ENCODE assay signal across 1 cellular context in the genomic region with DNA sequence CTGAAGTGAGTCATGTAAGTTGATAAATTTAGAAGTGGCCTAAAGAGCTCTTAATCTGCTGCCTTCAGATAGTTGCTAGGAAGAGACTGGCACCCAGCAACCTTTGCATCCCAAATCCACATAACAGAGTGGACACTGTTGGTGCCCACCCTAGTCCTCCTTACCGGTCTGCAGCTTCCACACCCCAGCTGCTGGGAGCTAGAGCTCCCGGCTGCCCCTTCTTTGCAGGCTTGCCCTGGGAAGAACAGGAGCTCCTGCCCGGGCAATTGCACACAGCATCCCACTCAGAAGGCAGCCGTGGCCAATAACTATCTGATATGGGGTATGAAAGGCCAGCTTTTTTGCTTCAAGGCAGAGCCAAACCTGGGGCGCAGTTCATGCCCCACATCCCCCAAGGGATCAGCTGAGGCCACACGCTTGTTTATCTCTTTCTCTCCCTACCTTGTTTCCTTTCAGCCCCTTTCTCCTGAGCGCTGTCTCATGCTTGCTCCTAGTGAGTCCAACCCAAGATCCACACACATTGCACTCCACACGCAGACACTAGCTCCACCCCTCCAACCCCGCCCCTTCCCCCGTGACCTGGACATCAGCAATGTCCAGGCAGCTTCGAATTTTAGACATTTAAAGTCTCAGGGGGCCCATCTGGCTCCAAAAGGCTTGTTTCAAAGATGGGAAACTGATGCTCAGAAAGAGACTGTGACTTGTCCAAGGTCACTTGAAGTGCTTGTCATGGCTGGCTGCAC.
TF ChIP-seq lines count a peak whose summit lies in the region.

No MANE protein-coding gene starts in this region.

TF ChIP-seq in HepG2, 621 proteins besides CTCF, POLR2A, EP300 and RAD21:
- TF ChIP-seq EHMT2 (IDR thresholded peaks at IDR 0.05; ENCODE audit: borderline replicate concordance, low read depth, low read length) (no peak), FOXJ3 (CRISPR knock-in tag; IDR thresholded peaks at IDR 0.05; ENCODE audit: borderline replicate concordance) (no peak), CREB1 (IDR thresholded peaks at IDR 0.05) (no peak), CREB1 (CRISPR knock-in tag; IDR thresholded peaks at IDR 0.05) (no peak)
TF ChIP-seq in HepG2: peak in this region for 0.
